23 cellular contexts compared by ENCODE assay signal in the genomic region with DNA sequence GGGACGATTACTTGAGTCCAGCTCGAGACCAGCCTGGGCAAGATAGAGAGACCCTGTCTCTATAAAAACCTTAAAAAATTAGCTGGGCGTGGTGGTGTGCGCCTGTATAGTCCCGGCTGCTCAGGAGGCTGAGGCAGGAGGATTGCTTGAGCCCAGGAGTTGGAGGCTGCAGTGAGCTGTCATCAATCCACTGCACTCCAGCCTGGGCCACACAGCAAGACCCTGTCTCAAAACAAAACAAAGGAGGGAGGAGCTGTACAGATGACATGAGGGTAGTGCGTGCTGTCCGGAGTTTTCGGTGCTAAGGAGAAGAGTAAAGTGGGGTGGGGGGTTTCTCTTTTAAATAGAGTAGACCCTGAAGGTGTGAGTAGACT. TPM values are rescaled to one million over a fixed set of nuclear protein-coding genes. Genes with fewer than 3 reads are reported as not detected.
"Had no signal": no experiment of that assay in that cellular context is flagged by ENCODE, and none has a peak within 500 bp of the region (broad histone marks: within the 10 kb centered on the region; RNA-seq: fewer than 3 reads in every experiment).

No MANE protein-coding gene starts in this region.

- H3K27me3 Mint-ChIP-seq: naive thymus-derived CD4-positive, alpha-beta T cell; stimulated activated naive B cell treated with anti-CD40 and anti-IgM and Interleukin-4, amounts not matched to agents 10 μg/mL and 1 μg/mL and 100 μg/mL, for 72 hours; stimulated activated naive CD8-positive, alpha-beta T cell treated with anti-CD3 and anti-CD28 coated beads, Interleukin-15, Interleukin-2, amounts not matched to agents 100 ng/mL and 50 ng/mL, for 24 hours had no signal

- H3K9me3 Mint-ChIP-seq: immature natural killer cell; naive thymus-derived CD4-positive, alpha-beta T cell; nephron; stimulated activated naive B cell treated with anti-CD40 and anti-IgM and Interleukin-4, amounts not matched to agents 10 μg/mL and 1 μg/mL and 100 μg/mL, for 72 hours; stimulated activated naive CD8-positive, alpha-beta T cell treated with anti-CD3 and anti-CD28 coated beads, Interleukin-15, Interleukin-2, amounts not matched to agents 100 ng/mL and 50 ng/mL, for 24 hours had no signal

- H3K4me1 Mint-ChIP-seq: immature natural killer cell; naive thymus-derived CD4-positive, alpha-beta T cell; nephron; stimulated activated naive B cell treated with anti-CD40 and anti-IgM and Interleukin-4, amounts not matched to agents 10 μg/mL and 1 μg/mL and 100 μg/mL, for 72 hours had no signal

- ATAC-seq: stimulated activated naive B cell treated with anti-CD40 and anti-IgM and Interleukin-4, amounts not matched to agents 10 μg/mL and 1 μg/mL and 100 μg/mL, for 72 hours had no signal

- DNase-seq: colonic mucosa; dermis blood vessel endothelial cell; effector memory CD4-positive, alpha-beta T cell; erythroblast; esophagus squamous epithelium; foreskin melanocyte; hypothalamus; immature natural killer cell; islet precursor cell; kidney glomerular epithelial cell; left colon; left ventricle myocardium inferior; mammary epithelial cell; mesendoderm; midbrain; naive thymus-derived CD4-positive, alpha-beta T cell; ovary; psoas muscle; spleen; stimulated activated CD4-positive, alpha-beta T cell treated with anti-CD3 and anti-CD28 coated beads, Interleukin-4, amount 100 ng/mL, for 4 hours; stimulated activated naive B cell treated with anti-CD40 and anti-IgM and Interleukin-4, amounts not matched to agents 10 μg/mL and 1 μg/mL and 100 μg/mL, for 72 hours had no signal

- H3K4me3 Mint-ChIP-seq: immature natural killer cell; naive thymus-derived CD4-positive, alpha-beta T cell; nephron; stimulated activated naive B cell treated with anti-CD40 and anti-IgM and Interleukin-4, amounts not matched to agents 10 μg/mL and 1 μg/mL and 100 μg/mL, for 72 hours; stimulated activated naive CD8-positive, alpha-beta T cell treated with anti-CD3 and anti-CD28 coated beads, Interleukin-15, Interleukin-2, amounts not matched to agents 100 ng/mL and 50 ng/mL, for 24 hours had no signal

- H3K27ac Mint-ChIP-seq: immature natural killer cell; nephron; stimulated activated naive B cell treated with anti-CD40 and anti-IgM and Interleukin-4, amounts not matched to agents 10 μg/mL and 1 μg/mL and 100 μg/mL, for 72 hours; stimulated activated naive CD8-positive, alpha-beta T cell treated with anti-CD3 and anti-CD28 coated beads, Interleukin-15, Interleukin-2, amounts not matched to agents 100 ng/mL and 50 ng/mL, for 24 hours had no signal

RNA-seq across cellular contexts. Expression of a gene that starts 45.2 kb away (rescaled TPM):
- total RNA-seq: mammary epithelial cell had no signal
